ENCODE assay signal across 19 cellular contexts in genomic region chr2:158685646-158686045, GRCh38.
DNase-seq lines count a peak whose midpoint lies in the region; ATAC-seq and TF ChIP-seq lines count a peak whose summit lies in the region.
"Had no signal": no experiment of that assay in that cellular context is flagged by ENCODE, and none has a peak within 500 bp of the region (broad histone marks: within the 10 kb centered on the region; RNA-seq: fewer than 3 reads in every experiment).

No MANE protein-coding gene starts in this region.

- H3K9me3 Mint-ChIP-seq in nephron, result no peaks in the 10 kb centered on the region
- H3K9me3 Mint-ChIP-seq: CD4-positive, alpha-beta memory T cell had no signal

- no peak for ATAC-seq in GM21381 (IDR thresholded peaks at IDR 0.05; ENCODE audit: unreplicated experiment)
- ATAC-seq in HG02970 (IDR thresholded peaks at IDR 0.05; ENCODE audit: low FRiP score, unreplicated experiment), result no peak

- peaks cover 9% of the 10 kb centered on the region for H3K27me3 Mint-ChIP-seq in nephron (ENCODE audit: low read depth)
- H3K27me3 Mint-ChIP-seq: IgD-negative memory B cell had no signal

- H3K27ac ChIP-seq in cingulate gyrus (ENCODE audit: low read depth, low read length), result peak overlapping the region; percentile 32
- H3K27ac ChIP-seq: 22Rv1, Peyer's patch had no signal

- no peak for TF ChIP-seq CTCF in nephron (IDR thresholded peaks at IDR 0.05; ENCODE audit: unreplicated experiment in 3 of 3)

- H3K36me3 Mint-ChIP-seq in nephron (ENCODE audit: low read depth), result peaks cover 13% of the 10 kb centered on the region

- no peak overlapping the region for H3K4me3 Mint-ChIP-seq in nephron
- H3K4me3 Mint-ChIP-seq: CD4-positive, alpha-beta memory T cell; IgD-negative memory B cell had no signal

- peak overlapping the region; percentile 1 to 7 (median 2) for H3K27ac Mint-ChIP-seq in nephron
- H3K27ac Mint-ChIP-seq: CD4-positive, alpha-beta memory T cell; IgD-negative memory B cell had no signal

- DNase-seq in DMS79 treated with DMSO at 0.1 percent for 48 hours (lab: John Stamatoyannopoulos, UW), result peak; percentile 33
- DNase-seq in DMS79 (lab: John Stamatoyannopoulos, UW), result no peak
- DNase-seq in HPDE6-E6E7 (ENCODE audit: extremely low spot score), result peak; percentile 33
- DNase-seq in NCI-H1417 treated with DMSO at 0.1 percent for 48 hours (lab: John Stamatoyannopoulos, UW), result no peak
- DNase-seq: Calu3; CD4-positive, alpha-beta memory T cell; DMS53; Kasumi-1; NCI-H1105 treated with DMSO at 0.1 percent for 48 hours; NCI-H187; NCI-H2171; Peyer's patch; SHP77 treated with DMSO at 0.1 percent for 48 hours had no signal

- H3K4me1 Mint-ChIP-seq in nephron, result peaks cover 16% of the 10 kb centered on the region
- H3K4me1 Mint-ChIP-seq: CD4-positive, alpha-beta memory T cell; IgD-negative memory B cell had no signal

Comparison
In these comparisons a context has a peak if more than half of its experiments do, and no peak if none do; other contexts are left out.
1. DNase-seq: peak in DMS79 treated with DMSO at 0.1 percent for 48 hours (single experiment) and HPDE6-E6E7 (single experiment); none in DMS79 (single experiment) and NCI-H1417 treated with DMSO at 0.1 percent for 48 hours (single experiment).